Comparison of ENCODE assay signal across 16 cellular contexts in the genomic region with DNA sequence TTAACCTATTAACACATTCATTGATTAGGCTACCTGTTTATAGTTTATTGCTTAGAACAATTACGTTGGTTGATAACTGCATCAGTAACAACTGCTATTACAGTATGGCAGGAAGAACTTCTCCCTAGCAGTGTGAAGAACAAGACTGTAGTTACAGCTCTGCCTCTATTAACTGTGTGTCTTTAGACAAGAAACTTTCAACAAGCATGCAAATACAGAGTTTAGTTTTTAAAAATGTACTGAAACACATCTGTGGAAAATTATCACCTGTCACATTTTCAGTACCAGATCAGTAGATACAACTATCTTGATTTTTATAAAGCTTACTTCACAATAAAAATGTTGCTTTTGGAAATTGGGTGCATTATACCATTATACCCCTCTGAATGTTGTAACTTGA. TPM values are rescaled to one million over a fixed set of nuclear protein-coding genes. Genes with fewer than 3 reads are reported as not detected.
A peak's percentile ranks its signal among the peaks of the same experiment; 100 is the strongest.
DNase-seq lines count a peak whose midpoint lies in the region; ATAC-seq and TF ChIP-seq lines count a peak whose summit lies in the region.
"Had no signal": no experiment of that assay in that cellular context is flagged by ENCODE, and none has a peak within 500 bp of the region (broad histone marks: within the 10 kb centered on the region; RNA-seq: fewer than 3 reads in every experiment).

No MANE protein-coding gene starts in this region.

- ATAC-seq in GM19328 (IDR thresholded peaks at IDR 0.05; ENCODE audit: unreplicated experiment) (peak; percentile 63), HG03175 (IDR thresholded peaks at IDR 0.05; ENCODE audit: unreplicated experiment) (peak; percentile 43)
- no peak for ATAC-seq in natural killer cell treated with Interleukin-12 subunit alpha and Interleukin-12 subunit beta and Interleukin-15 and Interleukin-18, amount 100 ng/mL, for 72 hours
- ATAC-seq: CD8-positive, alpha-beta T cell; heart right ventricle; left lung had no signal

- H3K36me3 Mint-ChIP-seq in HFFc6 (ENCODE audit: low read depth) (peaks cover 59% of the 10 kb centered on the region), nephron progenitor cell (ENCODE audit: low read depth) (peaks cover 26% of the 10 kb centered on the region)
- peaks cover 9% of the 10 kb centered on the region for H3K36me3 Mint-ChIP-seq in natural killer cell treated with Interleukin-12 subunit alpha and Interleukin-12 subunit beta and Interleukin-15 and Interleukin-18, amount 100 ng/mL, for 72 hours

- DNase-seq in HFFc6 (no peak), nephron progenitor cell (no peak), posterior vena cava (ENCODE audit: low spot score) (no peak), A172 (ENCODE audit: low spot score) (no peak)
- no peak for DNase-seq in natural killer cell treated with Interleukin-12 subunit alpha and Interleukin-12 subunit beta and Interleukin-15 and Interleukin-18, amount 100 ng/mL, for 72 hours (ENCODE audit: low spot score)
- no peak for DNase-seq in stimulated activated naive CD4-positive, alpha-beta T cell (lab: John Stamatoyannopoulos, UW)
- DNase-seq: activated CD4-positive, alpha-beta memory T cell treated with anti-CD3 and anti-CD28 coated beads, Interleukin-2, amount 10 ng/mL, durations not matched to agents 7 days and 5 days; activated gamma-delta T cell treated with Interleukin-2 at 50 U/mL for 16 hours; CD8-positive, alpha-beta T cell; heart right ventricle; left lung; NCI-H1092; NCI-H446 treated with DMSO at 0.1 percent for 48 hours had no signal

- H3K9me3 Mint-ChIP-seq in HFFc6 (no peaks in the 10 kb centered on the region), nephron progenitor cell (no peaks in the 10 kb centered on the region)
- no peaks in the 10 kb centered on the region for H3K9me3 Mint-ChIP-seq in natural killer cell treated with Interleukin-12 subunit alpha and Interleukin-12 subunit beta and Interleukin-15 and Interleukin-18, amount 100 ng/mL, for 72 hours
- H3K9me3 Mint-ChIP-seq: activated CD4-positive, alpha-beta memory T cell treated with anti-CD3 and anti-CD28 coated beads, Interleukin-2, amount 10 ng/mL, durations not matched to agents 7 days and 5 days; CD8-positive, alpha-beta T cell; nephron had no signal

- H3K27me3 Mint-ChIP-seq in HFFc6 (ENCODE audit: insufficient read depth), result no peaks in the 10 kb centered on the region; the same call in none of the 2 replicates
- H3K27me3 Mint-ChIP-seq in nephron progenitor cell (ENCODE audit: low read depth, poor library complexity), result no peaks in the 10 kb centered on the region
- H3K27me3 Mint-ChIP-seq in natural killer cell treated with Interleukin-12 subunit alpha and Interleukin-12 subunit beta and Interleukin-15 and Interleukin-18, amount 100 ng/mL, for 72 hours, result no peaks in the 10 kb centered on the region
- H3K27me3 Mint-ChIP-seq: activated CD4-positive, alpha-beta memory T cell treated with anti-CD3 and anti-CD28 coated beads, Interleukin-2, amount 10 ng/mL, durations not matched to agents 7 days and 5 days had no signal

- H3K4me1 Mint-ChIP-seq in HFFc6 (ENCODE audit: low read depth) (peaks cover 92% of the 10 kb centered on the region), nephron progenitor cell (peaks cover 38% of the 10 kb centered on the region)
- H3K4me1 Mint-ChIP-seq in natural killer cell treated with Interleukin-12 subunit alpha and Interleukin-12 subunit beta and Interleukin-15 and Interleukin-18, amount 100 ng/mL, for 72 hours (ENCODE audit: low read depth in 2 of 2), result peaks cover 10 to 18% of the 10 kb centered on the region in 2 donors
- H3K4me1 Mint-ChIP-seq: nephron had no signal

- TF ChIP-seq CTCF in HFFc6 (IDR thresholded peaks at IDR 0.05) (no peak), nephron progenitor cell (IDR thresholded peaks at IDR 0.05) (no peak)

- intact Hi-C loops in posterior vena cava (cut with DNase I), result no loop called here

- H3K4me3 Mint-ChIP-seq in HFFc6 (peak overlapping the region; percentile 22), nephron progenitor cell (no peak overlapping the region)
- no peak overlapping the region for H3K4me3 Mint-ChIP-seq in natural killer cell treated with Interleukin-12 subunit alpha and Interleukin-12 subunit beta and Interleukin-15 and Interleukin-18, amount 100 ng/mL, for 72 hours
- H3K4me3 Mint-ChIP-seq: activated CD4-positive, alpha-beta memory T cell treated with anti-CD3 and anti-CD28 coated beads, Interleukin-2, amount 10 ng/mL, durations not matched to agents 7 days and 5 days; CD8-positive, alpha-beta T cell; nephron had no signal

- H3K27ac Mint-ChIP-seq in HFFc6 (peak overlapping the region; percentile 29; the same call in 1 of the 2 replicates), nephron progenitor cell (peak overlapping the region; percentile 97)
- no peak overlapping the region for H3K27ac Mint-ChIP-seq in natural killer cell treated with Interleukin-12 subunit alpha and Interleukin-12 subunit beta and Interleukin-15 and Interleukin-18, amount 100 ng/mL, for 72 hours
- H3K27ac Mint-ChIP-seq: activated CD4-positive, alpha-beta memory T cell treated with anti-CD3 and anti-CD28 coated beads, Interleukin-2, amount 10 ng/mL, durations not matched to agents 7 days and 5 days; CD8-positive, alpha-beta T cell had no signal

RNA-seq across cellular contexts. Expression of gene ELL2, which starts 22.2 kb away (rescaled TPM):
- total RNA-seq in HFFc6 (2021; fragmentation: NEBNext Ultra II Directional; extraction: Animal tissue kit (Norgen Biotek cat#: 25700)), result 100 to 1,000 TPM; 346 to 505 (median 380) TPM
- total RNA-seq in natural killer cell treated with Interleukin-12 subunit alpha and Interleukin-12 subunit beta and Interleukin-15 and Interleukin-18, amount 100 ng/mL, for 72 hours, result 100 to 1,000 TPM; 110 to 200 TPM
- 100 to 1,000 TPM in 1 of 2 donors, 10 to 100 TPM in 1; 69.8 to 135 TPM for total RNA-seq in posterior vena cava
- total RNA-seq in A172 (2014; rRNA removed; shearing (Covaris generic)), result 67.1 and 82.5 TPM in 2 replicates

Comparison
In these comparisons a context has a peak if more than half of its experiments do, and no peak if none do; other contexts are left out.
1. ATAC-seq: peak in GM19328 (single experiment) and HG03175 (single experiment); none in natural killer cell treated with Interleukin-12 subunit alpha and Interleukin-12 subunit beta and Interleukin-15 and Interleukin-18, amount 100 ng/mL, for 72 hours (0 of 2).
2. H3K27ac Mint-ChIP-seq: peak in HFFc6 (single experiment) and nephron progenitor cell (single experiment); none in natural killer cell treated with Interleukin-12 subunit alpha and Interleukin-12 subunit beta and Interleukin-15 and Interleukin-18, amount 100 ng/mL, for 72 hours (0 of 2).